ENCODE assay signal across 8 cellular contexts in genomic region chr10:90871279-90871760, GRCh38. TPM values are rescaled to one million over a fixed set of nuclear protein-coding genes. Genes with fewer than 3 reads are reported as not detected.
DNase-seq lines count a peak whose midpoint lies in the region; ATAC-seq and TF ChIP-seq lines count a peak whose summit lies in the region.

No MANE protein-coding gene starts in this region.

- peaks cover 3% of the 10 kb centered on the region in 2 donors for H3K9me3 ChIP-seq in lung (ENCODE audit: control insufficient read depth in 2 of 2, insufficient read depth in 1 of 2, low read length in 1 of 2)

- H3K4me3 ChIP-seq in lung, result peak overlapping the region; percentile 20

- peak overlapping the region; percentile 82 to 95 for H3K27ac Mint-ChIP-seq in effector memory CD8-positive, alpha-beta T cell

- H3K36me3 ChIP-seq in lung (ENCODE audit: control insufficient read depth in 2 of 2, insufficient read depth in 2 of 2, low read length in 2 of 2), result peaks cover 0 to 3% of the 10 kb centered on the region in 2 donors

- DNase-seq in GM13976 (ENCODE audit: low spot score) (peak; percentile 60), NCI-H2029 (lab: John Stamatoyannopoulos, UW) (peak; percentile 5), lung (ENCODE audit: low spot score) (peak; percentile 40)
- peak in 1 of 3 experiments; percentile 20 for DNase-seq in effector memory CD8-positive, alpha-beta T cell
- peak; percentile 26 for DNase-seq in stimulated activated naive CD4-positive, alpha-beta T cell treated with Interleukin-2 at 50 U/mL for 16 hours (lab: John Stamatoyannopoulos, UW)

- H3K9me3 Mint-ChIP-seq in effector memory CD8-positive, alpha-beta T cell, result no peaks in the 10 kb centered on the region

- ATAC-seq in HG02884 (IDR thresholded peaks at IDR 0.05; ENCODE audit: unreplicated experiment), result peak; percentile 60
- ATAC-seq in activated CD4-positive, CD25-positive, alpha-beta regulatory T cell treated with anti-CD3 and anti-CD28 coated beads, Interleukin-2, amount 50 U/mL, for 24 hours, result peak; percentile 34 to 35
- peak; percentile 51 for ATAC-seq in effector memory CD8-positive, alpha-beta T cell (replicated peaks)
- ATAC-seq in lung (ENCODE audit: insufficient read depth, low FRiP score), result peak; percentile 75

- H3K36me3 Mint-ChIP-seq in effector memory CD8-positive, alpha-beta T cell (ENCODE audit: insufficient read depth), result peaks cover 6% of the 10 kb centered on the region

- peaks cover 0 to 5% of the 10 kb centered on the region in 2 donors for H3K4me1 ChIP-seq in lung (ENCODE audit: control insufficient read depth in 2 of 2, insufficient read depth in 2 of 2, low read length in 2 of 2)

- 1 to 3% methylated on average over 14 of the region's 14 CpGs for WGBS in lung, 2 donors

- H3K4me1 Mint-ChIP-seq in effector memory CD8-positive, alpha-beta T cell (ENCODE audit: low read depth in 2 of 2), result peaks cover 17 to 35% of the 10 kb centered on the region in 2 donors

- in situ Hi-C loops in GM13976 (cut with MboI; ENCODE audit: low sequenced_read_pairs, unreplicated experiment), result loop anchor here (25.0 kb wide), 1 partner anchor 1084 kb away; no protein-coding TSS in a partner anchor

- H3K4me3 Mint-ChIP-seq in effector memory CD8-positive, alpha-beta T cell, result peak overlapping the region; percentile 90 to 97

- H3K27ac ChIP-seq in 22Rv1, result peak overlapping the region; percentile 64
- H3K27ac ChIP-seq in lung (ENCODE audit: low read depth in 1 of 2, low read length in 1 of 2), result peak overlapping the region in 1 of 2 donors; percentile 46

- H3K27me3 ChIP-seq in lung (ENCODE audit: control insufficient read depth, insufficient read depth), result no peaks in the 10 kb centered on the region

- peaks cover 33 to 37% of the 10 kb centered on the region in 2 donors for H3K27me3 Mint-ChIP-seq in effector memory CD8-positive, alpha-beta T cell

- TF ChIP-seq CTCF in 22Rv1 (IDR thresholded peaks at IDR 0.05), result peak; percentile 78
- TF ChIP-seq CTCF in GM13976 (IDR thresholded peaks at IDR 0.05; ENCODE audit: borderline replicate concordance, control extremely low read depth, extremely low read depth, insufficient read depth, missing control alignments), result peak; percentile 43
- TF ChIP-seq CTCF in lung (IDR thresholded peaks at IDR 0.05; ENCODE audit: control extremely low read depth, extremely low read depth), result no peak

RNA-seq across cellular contexts. Expression of gene RPP30, which starts 0.5 kb away (rescaled TPM):
- 10 to 100 TPM; 22.1 to 43.5 TPM for total RNA-seq in lung
- polyA plus RNA-seq in lung, result 10 to 100 TPM; 20.7 to 41.8 TPM

RNA-seq across cellular contexts. Expression of gene HTR7, which starts 13.5 kb away (rescaled TPM):
- under 1 TPM; 0.18 to 0.65 TPM for total RNA-seq in lung
- polyA plus RNA-seq in lung, result under 1 TPM; 0.12 to 0.48 TPM

RNA-seq across cellular contexts. Expression of gene ANKRD1, which starts 49.6 kb away (rescaled TPM):
- 1 to 10 TPM; 5.7 to 6.6 TPM for total RNA-seq in lung
- 100 to 1,000 TPM in 1 of 2 donors, 10 to 100 TPM in 1; 20.8 to 105 TPM for polyA plus RNA-seq in lung
